15 cellular contexts compared by ENCODE assay signal in genomic region chr18:79871026-79871390, GRCh38.
"Had no signal": no experiment of that assay in that cellular context is flagged by ENCODE, and none has a peak within 500 bp of the region (broad histone marks: within the 10 kb centered on the region; RNA-seq: fewer than 3 reads in every experiment).

No MANE protein-coding gene starts in this region.

- ATAC-seq: activated T-cell treated with anti-CD3 and anti-CD28 coated beads, Interleukin-2, amount 50 U/mL, for 4 hours; T-helper 17 cell had no signal

- H3K9me3 ChIP-seq: adrenal gland, ovary, tibial artery had no signal

- H3K27me3 ChIP-seq: adrenal gland, ovary had no signal

- H3K27ac ChIP-seq: adrenal gland, ovary, tibial artery had no signal

- H3K36me3 ChIP-seq: adrenal gland, ovary, tibial artery had no signal

- H3K4me3 ChIP-seq: adrenal gland, ovary, tibial artery had no signal

- H3K4me1 ChIP-seq: adrenal gland had no signal

- DNase-seq: activated CD4-positive, alpha-beta T cell treated with anti-CD3 and anti-CD28 coated beads, Interleukin-2, amount 10 ng/mL, durations not matched to agents 7 days and 5 days; activated CD4-positive, CD25-positive, alpha-beta regulatory T cell; activated T-cell treated with anti-CD3 and anti-CD28 coated beads, Interleukin-2, amount 50 U/mL, for 4 hours; caudate nucleus; cortex of kidney; effector CD8-positive, alpha-beta T cell; foreskin fibroblast; hippocampal formation; nephron progenitor cell; stimulated activated CD4-positive, alpha-beta T cell treated with anti-CD3 and anti-CD28 coated beads, Interleukin-12 subunit alpha, Interleukin-12 subunit beta, amount 100 ng/mL, for 4 hours; stimulated activated CD4-positive, alpha-beta T cell treated with anti-CD3 and anti-CD28 coated beads, Interleukin-2, amount 100 ng/mL, for 24 hours; T-helper 17 cell; tibial artery had no signal
